Comparison of ENCODE assay signal across 10 cellular contexts in the genomic region with DNA sequence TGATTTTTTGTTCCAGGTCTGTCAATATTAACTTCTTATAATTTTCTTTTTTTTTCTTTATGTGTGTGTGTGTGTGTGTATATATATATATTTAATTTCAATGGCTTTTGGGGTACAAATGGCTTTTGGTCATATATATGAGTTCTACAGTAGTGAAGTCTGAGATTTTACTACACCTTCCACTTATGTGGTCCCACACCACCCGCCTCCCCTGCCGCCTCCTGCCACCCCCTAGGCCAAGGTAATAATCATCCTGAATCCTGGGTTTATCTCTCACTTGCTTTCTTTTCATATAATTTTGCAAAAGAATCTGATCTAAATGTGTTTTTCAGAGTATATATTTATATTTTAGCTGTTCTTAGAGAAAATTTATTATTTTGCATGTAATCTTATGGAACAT. TPM values are rescaled to one million over a fixed set of nuclear protein-coding genes. Genes with fewer than 3 reads are reported as not detected.
DNase-seq lines count a peak whose midpoint lies in the region; ATAC-seq and TF ChIP-seq lines count a peak whose summit lies in the region.
"Had no signal": no experiment of that assay in that cellular context is flagged by ENCODE, and none has a peak within 500 bp of the region (broad histone marks: within the 10 kb centered on the region; RNA-seq: fewer than 3 reads in every experiment).

No MANE protein-coding gene starts in this region.

- H3F3A ChIP-seq in OCI-LY1 (ENCODE audit: insufficient read depth, low read length) = no peaks in the 10 kb centered on the region; the same call in 1 of the 2 replicates

- no peak overlapping the region for H3K4me2 ChIP-seq in OCI-LY1 (ENCODE audit: low read length)

- peak overlapping the region; percentile 74 for H3K27ac Mint-ChIP-seq in osteocyte (ENCODE audit: unreplicated experiment)

- H3K9me3 ChIP-seq in OCI-LY1 (ENCODE audit: low read length) (no peaks in the 10 kb centered on the region), esophagus muscularis mucosa (no peaks in the 10 kb centered on the region)
- H3K9me3 ChIP-seq: BLaER1 treated with 17β-estradiol and CSF1 and Interleukin-3, amounts not matched to agents 10 nM and 100 nM had no signal

- no peak for TF ChIP-seq POLR2A in esophagus muscularis mucosa (IDR thresholded peaks at IDR 0.05; ENCODE audit: low read depth)

- H3K36me3 Mint-ChIP-seq in osteocyte (ENCODE audit: unreplicated experiment) = peaks cover 60% of the 10 kb centered on the region

- no peak for DNase-seq in AG10803 (ENCODE audit: low read depth)
- DNase-seq in esophagus muscularis mucosa (ENCODE audit: extremely low spot score) = no peak
- no peak for DNase-seq in osteocyte (ENCODE audit: extremely low spot score, unreplicated experiment)
- DNase-seq in stimulated activated CD4-positive, alpha-beta T cell treated with anti-CD3 and anti-CD28 coated beads, Interleukin-2, amount 100 ng/mL, for 24 hours = no peak
- DNase-seq in SKM-1 treated with dmso at 0.1 percent for 144 hours (lab: John Stamatoyannopoulos, UW; ENCODE audit: unreplicated experiment) = no peak
- no peak for DNase-seq in HK-2 (ENCODE audit: unreplicated experiment)

- H3K36me3 ChIP-seq in OCI-LY1 (ENCODE audit: insufficient read depth, low read length) = peaks cover 76% of the 10 kb centered on the region
- peaks cover 36 to 86% (median 50%) of the 10 kb centered on the region in 4 donors for H3K36me3 ChIP-seq in esophagus muscularis mucosa

- TF ChIP-seq CTCF in AG10803 (conservative IDR thresholded peaks at IDR 0.05; ENCODE audit: low read length) (no peak), OCI-LY1 (IDR thresholded peaks at IDR 0.05; ENCODE audit: low read length) (no peak), esophagus muscularis mucosa (IDR thresholded peaks at IDR 0.05) (no peak), osteocyte (IDR thresholded peaks at IDR 0.05) (no peak)

- WGBS in esophagus muscularis mucosa = 90% methylated on average over 2 of the region's 2 CpGs

- TF ChIP-seq EP300 in esophagus muscularis mucosa (IDR thresholded peaks at IDR 0.05) = no peak

- H3K4me3 ChIP-seq in AG10803 (ENCODE audit: low read length) = 0 out of 2 replicates have a peak overlapping the region, but pooled peaks have one; percentile 0
- no peak overlapping the region for H3K4me3 ChIP-seq in OCI-LY1 (ENCODE audit: low read depth, low read length, poor library complexity, severe bottlenecking)
- H3K4me3 ChIP-seq in esophagus muscularis mucosa = no peak overlapping the region

- peak overlapping the region; percentile 65 for H3K4me3 Mint-ChIP-seq in osteocyte (ENCODE audit: unreplicated experiment)
- H3K4me3 Mint-ChIP-seq: nephron had no signal

- H3K27me3 ChIP-seq in OCI-LY1 (ENCODE audit: insufficient read depth, low read length) (no peaks in the 10 kb centered on the region), esophagus muscularis mucosa (no peaks in the 10 kb centered on the region)
- H3K27me3 ChIP-seq: BLaER1 treated with 17β-estradiol and CSF1 and Interleukin-3, amounts not matched to agents 10 nM and 100 nM had no signal

- no peaks in the 10 kb centered on the region for H3K27me3 Mint-ChIP-seq in osteocyte (ENCODE audit: unreplicated experiment)

- H3K4me1 Mint-ChIP-seq in osteocyte (ENCODE audit: unreplicated experiment) = peaks cover 84% of the 10 kb centered on the region

- H3K27ac ChIP-seq in OCI-LY1 (ENCODE audit: low read depth, low read length, poor library complexity, severe bottlenecking) (peak overlapping the region; percentile 59), esophagus muscularis mucosa (replicated peaks in 1 of 4) (peak overlapping the region; percentile 6 to 99 (median 50))

- H3K4me1 ChIP-seq in OCI-LY1 (ENCODE audit: insufficient read depth, low read length, severe bottlenecking) (peaks cover 69% of the 10 kb centered on the region), esophagus muscularis mucosa (peaks cover 72 to 99% (median 97%) of the 10 kb centered on the region in 4 donors)

- no peak for ATAC-seq in HG03159 (IDR thresholded peaks at IDR 0.05; ENCODE audit: unreplicated experiment)

- no peaks in the 10 kb centered on the region for H3K9me2 ChIP-seq in OCI-LY1 (ENCODE audit: low read depth, low read length)

- intact Hi-C loops in esophagus muscularis mucosa (cut with DNase I) = no loop called here

- no peak overlapping the region for H2AFZ ChIP-seq in OCI-LY1 (ENCODE audit: low read length)

- H3K9ac ChIP-seq in OCI-LY1 (ENCODE audit: low read length) = no peak overlapping the region

- no peaks in the 10 kb centered on the region for H3K9me3 Mint-ChIP-seq in osteocyte (ENCODE audit: unreplicated experiment)
- H3K9me3 Mint-ChIP-seq: nephron had no signal

- no peaks in the 10 kb centered on the region; the same call in 1 of the 2 replicates for H4K20me1 ChIP-seq in OCI-LY1 (ENCODE audit: insufficient read depth, low read length)

- peaks cover 61% of the 10 kb centered on the region for H3K79me2 ChIP-seq in OCI-LY1 (ENCODE audit: insufficient read depth, low read length)

RNA-seq across cellular contexts. Expression of a gene that starts 11.1 kb away (rescaled TPM):
- total RNA-seq in esophagus muscularis mucosa (100 to 1,000 TPM in 2 of 4 donors, 10 to 100 TPM in 2; 42.8 to 181 (median 96.0) TPM), osteocyte (300 and 534 TPM in 2 replicates)

RNA-seq across cellular contexts. Expression of a gene that starts 47.2 kb away (rescaled TPM):
- 10 to 100 TPM; 30.4 to 37.3 (median 34.7) TPM for total RNA-seq in esophagus muscularis mucosa
- total RNA-seq in osteocyte = 62.8 and 65.8 TPM in 2 replicates

RNA-seq across cellular contexts. Expression of a gene that starts 51.2 kb away (rescaled TPM):
- total RNA-seq in esophagus muscularis mucosa (10 to 100 TPM in 1 of 4 donors, 1 to 10 TPM in 3; 4.6 to 11.3 (median 5.9) TPM), osteocyte (9.9 and 10.8 TPM in 2 replicates)
